23 cellular contexts compared by ENCODE assay signal in genomic region chr16:82317411-82318168, GRCh38.
DNase-seq lines count a peak whose midpoint lies in the region; TF ChIP-seq lines count a peak whose summit lies in the region.
"Had no signal": no experiment of that assay in that cellular context is flagged by ENCODE, and none has a peak within 500 bp of the region (broad histone marks: within the 10 kb centered on the region; RNA-seq: fewer than 3 reads in every experiment).

No MANE protein-coding gene starts in this region.

- 71% methylated on average over 7 of the region's 7 CpGs for WGBS in esophagus muscularis mucosa

- H3K27ac ChIP-seq in coronary artery (peak overlapping the region; percentile 17 to 70), tibial artery (peak overlapping the region; percentile 34 to 54), esophagus muscularis mucosa (replicated peaks in 1 of 4) (no peak overlapping the region)
- H3K27ac ChIP-seq: BLaER1 treated with 17β-estradiol and CSF1 and Interleukin-3, amounts not matched to agents 10 nM and 100 nM; tibial nerve had no signal

- DNase-seq in LHCN-M2 (ENCODE audit: low read depth) (peak; percentile 1), coronary artery (ENCODE audit: low spot score) (no peak), iris pigment epithelial cell (ENCODE audit: low read depth) (peak; percentile 1), tibial artery (peak in 1 of 2 donors; percentile 72), glomerular visceral epithelial cell (ENCODE audit: extremely low spot score) (no peak), esophagus muscularis mucosa (ENCODE audit: extremely low spot score) (no peak)
- DNase-seq in activated T-cell treated with anti-CD3 and anti-CD28 coated beads, Interleukin-2, amount 50 U/mL, for 1 hour: no peak
- DNase-seq: activated CD4-positive, alpha-beta T cell treated with anti-CD3 and anti-CD28 coated beads for 36 hours; activated CD8-positive, alpha-beta memory T cell treated with anti-CD3 and anti-CD28 coated beads, Interleukin-2, amount 50 U/mL, for 48 hours; activated CD8-positive, alpha-beta T cell treated with anti-CD3 and anti-CD28 coated beads for 36 hours; activated naive CD4-positive, alpha-beta T cell treated with anti-CD3 and anti-CD28 coated beads for 36 hours; Caco-2; DMS79; KBM-7; naive B cell; NCI-H1417; NCI-H2029; NCI-H526 treated with DMSO at 0.1 percent for 48 hours; SHP77; stimulated activated CD4-positive, alpha-beta T cell treated with anti-CD3 and anti-CD28 coated beads, Interleukin-12 subunit alpha, Interleukin-12 subunit beta, amount 100 ng/mL, for 4 hours; stimulated activated CD4-positive, alpha-beta T cell treated with anti-CD3 and anti-CD28 coated beads, Interleukin-2, amount 100 ng/mL, for 48 hours had no signal

- intact Hi-C loops in tibial artery (cut with DNase I; ENCODE audit: low total_unique reads) (no loop called here), esophagus muscularis mucosa (cut with DNase I) (no loop called here)

- H3K4me1 ChIP-seq in tibial artery (peaks cover 0 to 47% (median 19%) of the 10 kb centered on the region in 4 donors), esophagus muscularis mucosa (peaks cover 0 to 9% (median 6%) of the 10 kb centered on the region in 4 donors)
- H3K4me1 ChIP-seq: BLaER1 treated with 17β-estradiol and CSF1 and Interleukin-3, amounts not matched to agents 10 nM and 100 nM; Caco-2; tibial nerve had no signal

- H3K36me3 ChIP-seq in tibial artery: no peaks in the 10 kb centered on the region
- H3K36me3 ChIP-seq in esophagus muscularis mucosa: no peaks in the 10 kb centered on the region
- H3K36me3 ChIP-seq: BLaER1 treated with 17β-estradiol and CSF1 and Interleukin-3, amounts not matched to agents 10 nM and 100 nM; tibial nerve had no signal

- H3K9me3 ChIP-seq in tibial artery: no peaks in the 10 kb centered on the region
- peaks cover 0 to 2% (median 0%) of the 10 kb centered on the region in 4 donors for H3K9me3 ChIP-seq in esophagus muscularis mucosa

- TF ChIP-seq POLR2A in esophagus muscularis mucosa (IDR thresholded peaks at IDR 0.05; ENCODE audit: low read depth): no peak

- no peaks in the 10 kb centered on the region for H3K27me3 ChIP-seq in tibial artery
- no peaks in the 10 kb centered on the region for H3K27me3 ChIP-seq in esophagus muscularis mucosa
- H3K27me3 ChIP-seq: BLaER1 treated with 17β-estradiol and CSF1 and Interleukin-3, amounts not matched to agents 10 nM and 100 nM; tibial nerve had no signal

- no peak overlapping the region for H3K4me3 ChIP-seq in coronary artery
- H3K4me3 ChIP-seq in tibial artery: no peak overlapping the region
- H3K4me3 ChIP-seq in esophagus muscularis mucosa: no peak overlapping the region
- H3K4me3 ChIP-seq: BLaER1 treated with 17β-estradiol and CSF1 and Interleukin-3, amounts not matched to agents 10 nM and 100 nM; tibial nerve had no signal

- TF ChIP-seq CTCF in coronary artery (IDR thresholded peaks at IDR 0.05) (no peak), tibial artery (IDR thresholded peaks at IDR 0.05) (no peak), esophagus muscularis mucosa (IDR thresholded peaks at IDR 0.05) (no peak)

- no peak for TF ChIP-seq EP300 in esophagus muscularis mucosa (IDR thresholded peaks at IDR 0.05)

Comparison
In these comparisons a context has a peak if more than half of its experiments do, and no peak if none do; other contexts are left out.
1. DNase-seq: peak in LHCN-M2 (single experiment) and iris pigment epithelial cell (single experiment); none in coronary artery (single experiment), glomerular visceral epithelial cell (single experiment), esophagus muscularis mucosa (single experiment) and activated T-cell treated with anti-CD3 and anti-CD28 coated beads, Interleukin-2, amount 50 U/mL, for 1 hour (single experiment).
2. H3K27ac ChIP-seq: peak in coronary artery (2 of 2) and tibial artery (2 of 2); none in esophagus muscularis mucosa (0 of 4).